ENCODE assay signal across 7 cellular contexts in the genomic region with DNA sequence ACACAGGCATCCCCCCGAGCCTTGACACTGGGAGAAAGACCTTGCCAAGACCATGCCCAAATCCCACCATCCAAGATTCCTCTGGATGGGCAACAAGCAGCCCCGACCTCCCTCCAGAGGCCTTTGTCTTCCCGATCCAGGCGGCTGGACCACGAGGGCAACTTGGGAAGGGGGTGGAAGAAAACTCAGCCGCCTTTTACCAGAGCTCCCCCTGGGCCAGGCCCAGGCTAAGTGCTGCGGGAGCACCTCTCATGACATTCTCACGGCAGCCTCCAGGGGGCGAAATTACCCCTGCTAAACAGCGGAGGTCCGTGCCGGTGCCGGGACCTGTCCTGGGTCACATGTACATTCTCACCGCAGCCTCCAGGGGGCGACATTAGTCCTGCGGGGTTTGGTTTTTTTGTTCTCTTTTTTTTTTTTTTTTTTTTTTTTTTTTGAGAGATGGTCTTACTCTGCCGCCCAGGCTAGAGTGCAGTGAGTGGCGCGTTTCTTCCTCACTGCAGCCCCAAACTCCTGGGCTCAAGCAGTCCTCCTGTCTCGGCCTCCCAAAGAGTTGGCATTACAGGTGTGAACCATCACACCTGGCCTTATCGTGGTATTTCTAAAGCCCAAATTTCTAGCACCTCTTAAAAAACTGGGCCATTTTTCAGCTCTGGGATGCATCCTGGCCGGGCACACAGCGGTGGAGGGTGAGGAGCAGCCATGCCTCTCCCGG. TPM values are rescaled to one million over a fixed set of nuclear protein-coding genes. Genes with fewer than 3 reads are reported as not detected.
DNase-seq lines count a peak whose midpoint lies in the region; ATAC-seq, FAIRE-seq and TF ChIP-seq lines count a peak whose summit lies in the region.

No MANE protein-coding gene starts in this region.

- no peak overlapping the region for H3K4me2 ChIP-seq in astrocyte (ENCODE audit: low read length)

- in situ Hi-C loops in GM13976 (cut with MboI; ENCODE audit: low sequenced_read_pairs, unreplicated experiment), result no loop called here
- in situ Hi-C loops in gastrocnemius medialis (cut with MboI; ENCODE audit: low sequenced_read_pairs in 4 of 4), result no loop called here

- peak; percentile 87 for ATAC-seq in HG02938 (IDR thresholded peaks at IDR 0.05; ENCODE audit: unreplicated experiment)
- peak; percentile 85 to 95 for ATAC-seq in gastrocnemius medialis

- H3K27ac ChIP-seq in astrocyte (ENCODE audit: low read depth, low read length) (no peak overlapping the region), gastrocnemius medialis (no peak overlapping the region)

- intact Hi-C loops in gastrocnemius medialis (cut with DNase I; ENCODE audit: low total_unique reads), result loop anchor here (2.0 to 5.0 kb wide), 2 partner anchors 70 to 200 kb away; partner anchors contain the start of gene IRF2BP1

- no peak for TF ChIP-seq POLR2A in gastrocnemius medialis (IDR thresholded peaks at IDR 0.05)

- H3K9ac ChIP-seq in astrocyte (ENCODE audit: low read length), result no peak overlapping the region

- H3K27me3 Mint-ChIP-seq in astrocyte (ENCODE audit: low read depth, unreplicated experiment), result no peaks in the 10 kb centered on the region

- no peaks in the 10 kb centered on the region for H3K27me3 ChIP-seq in astrocyte (ENCODE audit: insufficient read depth, low read length)
- peaks cover 0 to 11% (median 5%) of the 10 kb centered on the region in 3 donors for H3K27me3 ChIP-seq in gastrocnemius medialis

- DNase-seq in GM13976 (ENCODE audit: low spot score) (peak; percentile 99), NCI-H187 treated with DMSO at 0.1 percent for 48 hours (lab: John Stamatoyannopoulos, UW) (peak; percentile 70), T-helper 9 cell (peak; percentile 99), astrocyte (ENCODE audit: low read depth) (peak; percentile 71), hippocampal formation (lab: John Stamatoyannopoulos, UW) (peak; percentile 66 to 73), gastrocnemius medialis (peak; percentile 78 to 88)

- H3K4me3 ChIP-seq in astrocyte (ENCODE audit: insufficient read depth, low read depth, low read length), result no peak overlapping the region
- H3K4me3 ChIP-seq in gastrocnemius medialis, result no peak overlapping the region

- TF ChIP-seq CTCF in GM13976 (IDR thresholded peaks at IDR 0.05; ENCODE audit: borderline replicate concordance, control extremely low read depth, extremely low read depth, insufficient read depth, missing control alignments) (peak; percentile 97), astrocyte (IDR thresholded peaks at IDR 0.05; ENCODE audit: insufficient read depth, low read depth, low read length) (peak; percentile 98), gastrocnemius medialis (IDR thresholded peaks at IDR 0.05 in 4 of 5, conservative IDR thresholded peaks at IDR 0.05 in 1 of 5) (peak; percentile 87 to 96 (median 92))

- H3K79me2 ChIP-seq in astrocyte (ENCODE audit: insufficient read depth, low read length), result no peaks in the 10 kb centered on the region

- peak overlapping the region; percentile 34 for H3K27ac Mint-ChIP-seq in astrocyte (ENCODE audit: unreplicated experiment)

- no peaks in the 10 kb centered on the region for H3K9me3 Mint-ChIP-seq in astrocyte (ENCODE audit: unreplicated experiment)

- no peak overlapping the region for H2AFZ ChIP-seq in astrocyte (ENCODE audit: low read depth, low read length)

- H3K4me1 ChIP-seq in astrocyte (ENCODE audit: insufficient read depth, low read length) (peaks cover 8% of the 10 kb centered on the region), gastrocnemius medialis (peaks cover 0 to 3% of the 10 kb centered on the region in 2 donors)

- peaks cover 10% of the 10 kb centered on the region for H3K36me3 Mint-ChIP-seq in astrocyte (ENCODE audit: low read depth, unreplicated experiment)

- no peaks in the 10 kb centered on the region for H3K9me3 ChIP-seq in astrocyte (ENCODE audit: insufficient read depth, low read depth, low read length)
- no peaks in the 10 kb centered on the region for H3K9me3 ChIP-seq in gastrocnemius medialis

- peaks cover 4% of the 10 kb centered on the region for H3K4me1 Mint-ChIP-seq in astrocyte (ENCODE audit: low read depth, unreplicated experiment)

- peaks cover 12% of the 10 kb centered on the region for H4K20me1 ChIP-seq in astrocyte (ENCODE audit: insufficient read depth, low read length)

- H3K36me3 ChIP-seq in astrocyte (ENCODE audit: insufficient read depth, low read length) (peaks cover 5% of the 10 kb centered on the region), gastrocnemius medialis (peaks cover 0 to 15% of the 10 kb centered on the region in 2 donors)

- FAIRE-seq in astrocyte (lab: Jason Lieb, UNC), result peak; percentile 73

- no peak overlapping the region for H3K4me3 Mint-ChIP-seq in astrocyte (ENCODE audit: unreplicated experiment)

RNA-seq across cellular contexts. Expression of gene RSPH6A, which starts 2.1 kb away (rescaled TPM):
- 0.12 and 0.23 TPM in 2 replicates for total RNA-seq in astrocyte
- total RNA-seq in gastrocnemius medialis, result not detected

RNA-seq across cellular contexts. Expression of gene DMWD, which starts 24.5 kb away (rescaled TPM):
- total RNA-seq in astrocyte (61.9 and 69.0 TPM in 2 replicates), gastrocnemius medialis (100 to 1,000 TPM in 1 of 4 donors, 10 to 100 TPM in 3; 38.6 to 111 (median 56.4) TPM)

RNA-seq across cellular contexts. Expression of gene DMPK, which starts 34.9 kb away (rescaled TPM):
- total RNA-seq in astrocyte (55.9 and 75.2 TPM in 2 replicates), gastrocnemius medialis (100 to 1,000 TPM in 2 of 4 donors, 10 to 100 TPM in 2; 93.0 to 196 (median 116) TPM)

RNA-seq across cellular contexts. Expression of gene SYMPK, which starts 45.8 kb away (rescaled TPM):
- 70.0 and 73.5 TPM in 2 replicates for total RNA-seq in astrocyte
- total RNA-seq in gastrocnemius medialis, result 10 to 100 TPM; 14.1 to 64.6 (median 34.9) TPM

RNA-seq across cellular contexts. Expression of gene FOXA3, which starts 47.0 kb away (rescaled TPM):
- total RNA-seq in astrocyte, result 0.58 and 0.59 TPM in 2 replicates
- not detected for total RNA-seq in gastrocnemius medialis
